14 cellular contexts compared by ENCODE assay signal in the genomic region with DNA sequence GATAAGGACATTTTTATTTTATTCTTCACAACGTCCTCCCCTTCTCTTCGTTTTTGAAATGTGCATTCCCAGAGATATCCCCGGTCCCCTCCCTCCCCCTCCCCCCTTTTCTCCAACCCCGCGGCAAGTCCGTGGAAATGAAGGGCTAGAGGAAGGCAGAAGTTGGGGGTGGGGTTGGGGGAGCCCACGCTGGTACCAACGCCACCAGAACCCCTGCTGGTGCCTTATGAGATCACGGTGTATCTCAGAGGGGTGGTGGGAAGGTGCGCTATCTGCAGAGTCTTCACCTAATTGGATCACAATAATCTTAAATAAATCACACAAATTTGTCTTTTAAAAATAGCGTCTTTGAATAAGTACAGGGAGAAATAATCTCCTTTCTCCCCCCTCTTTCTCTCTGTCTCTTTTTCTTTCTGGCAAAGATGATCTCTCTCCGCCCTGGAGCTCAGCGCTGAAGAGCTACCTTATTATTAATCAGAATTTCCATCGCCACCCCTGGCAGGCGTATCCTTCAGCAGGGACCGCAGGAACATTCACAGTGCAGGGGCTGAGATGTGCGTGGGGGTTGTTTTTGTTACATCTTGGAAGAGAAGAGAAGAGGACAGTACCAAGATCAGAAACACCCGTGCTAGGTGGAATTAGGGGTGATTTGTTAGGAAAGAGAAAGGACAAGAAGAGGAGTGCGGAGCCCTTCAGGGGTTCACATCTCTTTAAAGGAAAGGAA. TPM values are rescaled to one million over a fixed set of nuclear protein-coding genes. Genes with fewer than 3 reads are reported as not detected.
DNase-seq lines count a peak whose midpoint lies in the region; ATAC-seq and TF ChIP-seq lines count a peak whose summit lies in the region.
"Had no signal": no experiment of that assay in that cellular context is flagged by ENCODE, and none has a peak within 500 bp of the region (broad histone marks: within the 10 kb centered on the region; RNA-seq: fewer than 3 reads in every experiment).

No MANE protein-coding gene starts in this region.

- peak; percentile 47 for DNase-seq in NCI-H82 (lab: John Stamatoyannopoulos, UW)
- DNase-seq in NCI-H82 treated with DMSO at 0.1 percent for 48 hours (lab: John Stamatoyannopoulos, UW; ENCODE audit: unreplicated experiment): no peak
- DNase-seq in tibial artery: no peak
- DNase-seq in DMS 273 treated with DMSO at 0.1 percent for 48 hours (lab: John Stamatoyannopoulos, UW): no peak
- DNase-seq in SW480 (ENCODE audit: low spot score): no peak
- DNase-seq: activated CD4-positive, alpha-beta T cell treated with anti-CD3 and anti-CD28 coated beads, Interleukin-2, amount 50 U/mL, for 1 hour; activated naive CD4-positive, alpha-beta T cell treated with Interleukin-2 at 50 U/mL for 16 hours; SIG-M5; stimulated activated CD4-positive, alpha-beta T cell treated with anti-CD3 and anti-CD28 coated beads, Interleukin-4, amount 100 ng/mL, for 24 hours; testis had no signal

- WGBS in mesodermal cell (ENCODE audit: insufficient coverage in 2 of 2), 2 experiments: 59 to 73% methylated on average over 3 to 5 of the region's 19 CpGs

- H3K27me3 ChIP-seq in tibial artery: peaks cover 0 to 37% of the 10 kb centered on the region in 2 donors
- H3K27me3 ChIP-seq: testis had no signal

- no peak for TF ChIP-seq CTCF in tibial artery (IDR thresholded peaks at IDR 0.05)

- peak overlapping the region; percentile 39 for H3K4me3 ChIP-seq in mesodermal cell (ENCODE audit: extremely low read depth, insufficient read depth, low read length, poor library complexity, severe bottlenecking)
- peak overlapping the region; percentile 41 to 43 for H3K4me3 ChIP-seq in tibial artery
- H3K4me3 ChIP-seq: BLaER1 had no signal

- H3K27ac ChIP-seq in angular gyrus (ENCODE audit: low read depth, low read length) (peak overlapping the region; percentile 80), mesodermal cell (ENCODE audit: low read depth, low read length, severe bottlenecking) (no peak overlapping the region), tibial artery (no peak overlapping the region)
- H3K27ac ChIP-seq: BLaER1, testis had no signal

- H3K9me3 ChIP-seq in mesodermal cell (ENCODE audit: control insufficient read depth, low read length) (no peaks in the 10 kb centered on the region), tibial artery (no peaks in the 10 kb centered on the region)
- H3K9me3 ChIP-seq: testis had no signal

- no peak for ATAC-seq in GM19324 (IDR thresholded peaks at IDR 0.05; ENCODE audit: low FRiP score, unreplicated experiment)

- no peaks in the 10 kb centered on the region for H3K36me3 ChIP-seq in mesodermal cell (ENCODE audit: control insufficient read depth, insufficient read depth, low read length)
- H3K36me3 ChIP-seq in tibial artery: no peaks in the 10 kb centered on the region
- H3K36me3 ChIP-seq: BLaER1 had no signal

- intact Hi-C loops in tibial artery (cut with DNase I; ENCODE audit: low total_unique reads): no loop called here

- H3K4me1 ChIP-seq in mesodermal cell (ENCODE audit: control insufficient read depth, insufficient read depth, low read length, poor library complexity, severe bottlenecking): no peaks in the 10 kb centered on the region
- peaks cover 0 to 14% (median 10%) of the 10 kb centered on the region in 4 donors for H3K4me1 ChIP-seq in tibial artery
- H3K4me1 ChIP-seq: BLaER1 had no signal

RNA-seq across cellular contexts. Expression of gene CLVS2, which starts 0.9 kb away (rescaled TPM):
- polyA plus RNA-seq in mesodermal cell (2013, experiment 1 of 2): 0.33 TPM
- 0.30 TPM for polyA plus RNA-seq in mesodermal cell (2013, experiment 2 of 2)
